ENCODE assay signal across 1 cellular context in the genomic region with DNA sequence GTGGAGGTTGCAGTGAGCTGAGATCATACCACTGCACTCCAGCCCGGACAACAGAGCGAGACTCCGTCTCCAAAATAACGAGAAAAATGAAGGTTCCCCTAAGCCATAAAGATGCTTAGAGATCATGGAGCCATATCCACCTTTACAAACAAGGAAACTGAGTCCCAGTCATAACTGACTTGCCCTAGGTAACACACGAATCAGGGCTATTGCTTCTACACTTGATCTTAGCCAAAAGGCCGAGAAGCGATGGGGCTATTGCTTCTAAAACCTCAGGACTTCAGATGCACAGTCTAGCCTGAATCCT.
TF ChIP-seq lines count a peak whose summit lies in the region.

No MANE protein-coding gene starts in this region.

TF ChIP-seq in IMR-90, 13 proteins besides CTCF, POLR2A, EP300 and RAD21:
- no peak for TF ChIP-seq CHD1 (IDR thresholded peaks at IDR 0.05; ENCODE audit: low read depth, low read length)
- TF ChIP-seq FOS (IDR thresholded peaks at IDR 0.05; ENCODE audit: low read depth, low read length) = no peak
- no peak for TF ChIP-seq RCOR1 (IDR thresholded peaks at IDR 0.05; ENCODE audit: insufficient replicate concordance, low read length)
TF ChIP-seq in IMR-90: peak in this region for 0.
